In the genomic region with DNA sequence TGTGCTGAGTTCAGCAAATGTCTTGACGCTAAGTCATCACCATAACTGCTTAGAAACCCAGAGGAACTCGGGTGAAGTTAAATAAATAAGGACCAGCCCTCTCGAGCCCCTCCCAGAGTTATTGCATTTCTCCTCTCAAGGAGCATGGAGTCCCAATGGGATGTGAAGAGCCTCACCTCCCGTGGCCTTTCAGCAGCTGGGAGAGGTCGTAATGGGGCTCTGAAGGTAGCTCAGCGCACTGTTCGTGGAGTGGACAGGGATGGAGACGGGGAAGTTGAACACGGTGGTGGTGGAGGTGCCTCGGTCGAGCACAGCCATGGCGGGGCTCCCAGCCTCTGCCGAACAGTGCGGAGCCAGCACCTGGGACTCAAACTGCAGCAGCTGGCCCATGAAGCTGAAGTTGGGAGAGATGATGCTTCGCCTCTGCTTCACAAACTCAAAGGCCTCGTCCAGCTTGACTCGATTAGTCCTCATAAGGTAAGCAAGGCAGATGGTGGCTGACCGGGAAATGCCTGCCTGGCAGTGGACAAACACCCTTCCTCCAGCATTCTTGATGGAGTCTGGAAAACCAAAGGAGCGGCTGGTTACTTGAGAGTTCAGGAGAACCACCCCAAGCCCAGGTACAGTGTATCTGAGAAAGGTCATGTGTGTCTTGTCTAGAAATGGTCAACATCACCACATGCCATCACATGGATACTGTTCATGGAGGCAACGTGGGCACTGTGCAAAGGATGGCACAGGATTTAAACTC, we compare ENCODE assay signal across 8 cellular contexts. TPM values are rescaled to one million over a fixed set of nuclear protein-coding genes. Genes with fewer than 3 reads are reported as not detected.
DNase-seq lines count a peak whose midpoint lies in the region; ATAC-seq lines count a peak whose summit lies in the region.

No MANE protein-coding gene starts in this region.

- H3K27me3 ChIP-seq in aorta (ENCODE audit: control insufficient read depth in 1 of 2, insufficient read depth in 2 of 2, low read length in 1 of 2), result no peaks in the 10 kb centered on the region

- H3K36me3 ChIP-seq in mesodermal cell (ENCODE audit: control insufficient read depth, insufficient read depth, low read length), result peaks cover 27% of the 10 kb centered on the region
- peaks cover 6 to 15% of the 10 kb centered on the region in 2 donors for H3K36me3 ChIP-seq in aorta (ENCODE audit: control insufficient read depth in 1 of 2, insufficient read depth in 2 of 2, low read length in 1 of 2)

- H3K4me3 ChIP-seq in mesodermal cell (ENCODE audit: extremely low read depth, insufficient read depth, low read length, poor library complexity, severe bottlenecking) (peak overlapping the region; percentile 96), aorta (ENCODE audit: low read length in 2 of 2) (peak overlapping the region; percentile 78 to 100)

- peaks cover 79% of the 10 kb centered on the region for H3K4me1 Mint-ChIP-seq in stimulated activated naive CD8-positive, alpha-beta T cell treated with anti-CD3 and anti-CD28 coated beads, Interleukin-15, Interleukin-2, amounts not matched to agents 100 ng/mL and 50 ng/mL, for 24 hours (ENCODE audit: low read depth)

- 91 to 98% methylated on average over 12 to 14 of the region's 20 CpGs for WGBS in mesodermal cell (ENCODE audit: insufficient coverage in 2 of 2), 2 experiments
- WGBS in aorta, 2 donors, result 4 to 6% methylated on average over 20 of the region's 20 CpGs

- peak overlapping the region; percentile 99 for H3K27ac ChIP-seq in cingulate gyrus (ENCODE audit: low read depth, low read length)
- H3K27ac ChIP-seq in mesodermal cell (ENCODE audit: low read depth, low read length, severe bottlenecking), result no peak overlapping the region
- peak overlapping the region; percentile 83 to 100 for H3K27ac ChIP-seq in aorta (ENCODE audit: low read depth in 1 of 2, low read length in 2 of 2)

- DNase-seq in stimulated activated naive CD8-positive, alpha-beta T cell treated with anti-CD3 and anti-CD28 coated beads, Interleukin-15, Interleukin-2, amounts not matched to agents 100 U/mL and 50 U/mL, for 24 hours, result no peak
- DNase-seq in aorta (peak; percentile 71 to 88), NOMO-1 (lab: John Stamatoyannopoulos, UW; ENCODE audit: unreplicated experiment in 2 of 2) (no peak), head of caudate nucleus (no peak)

- ATAC-seq in stimulated activated naive CD8-positive, alpha-beta T cell treated with anti-CD3 and anti-CD28 coated beads, Interleukin-15, Interleukin-2, amounts not matched to agents 100 U/mL and 50 U/mL, for 24 hours, result no peak
- ATAC-seq in aorta (ENCODE audit: low FRiP score), result no peak
- ATAC-seq in HG03175 (IDR thresholded peaks at IDR 0.05; ENCODE audit: unreplicated experiment), result no peak

- H3K4me1 ChIP-seq in mesodermal cell (ENCODE audit: control insufficient read depth, insufficient read depth, low read length, poor library complexity, severe bottlenecking), result peaks cover 28% of the 10 kb centered on the region
- no peaks in the 10 kb centered on the region for H3K4me1 ChIP-seq in aorta (ENCODE audit: control insufficient read depth in 1 of 2, insufficient read depth in 2 of 2, low read length in 2 of 2)

- H3K9me3 ChIP-seq in mesodermal cell (ENCODE audit: control insufficient read depth, low read length) (no peaks in the 10 kb centered on the region), aorta (ENCODE audit: control insufficient read depth, low read length) (no peaks in the 10 kb centered on the region)

- peak overlapping the region; percentile 86 for H3K4me3 Mint-ChIP-seq in stimulated activated naive CD8-positive, alpha-beta T cell treated with anti-CD3 and anti-CD28 coated beads, Interleukin-15, Interleukin-2, amounts not matched to agents 100 ng/mL and 50 ng/mL, for 24 hours

- peak overlapping the region; percentile 68 for H3K27ac Mint-ChIP-seq in stimulated activated naive CD8-positive, alpha-beta T cell treated with anti-CD3 and anti-CD28 coated beads, Interleukin-15, Interleukin-2, amounts not matched to agents 100 ng/mL and 50 ng/mL, for 24 hours

- no peaks in the 10 kb centered on the region for H3K27me3 Mint-ChIP-seq in stimulated activated naive CD8-positive, alpha-beta T cell treated with anti-CD3 and anti-CD28 coated beads, Interleukin-15, Interleukin-2, amounts not matched to agents 100 ng/mL and 50 ng/mL, for 24 hours

- intact Hi-C loops in aorta (cut with DNase I) (loop anchor here in 1 of 2 donors (2.0 kb wide), 1 partner anchor 164 kb away; no protein-coding TSS in a partner anchor), head of caudate nucleus (cut with DNase I) (no loop called here)

- no peaks in the 10 kb centered on the region for H3K9me3 Mint-ChIP-seq in stimulated activated naive CD8-positive, alpha-beta T cell treated with anti-CD3 and anti-CD28 coated beads, Interleukin-15, Interleukin-2, amounts not matched to agents 100 ng/mL and 50 ng/mL, for 24 hours

- H3K36me3 Mint-ChIP-seq in stimulated activated naive CD8-positive, alpha-beta T cell treated with anti-CD3 and anti-CD28 coated beads, Interleukin-15, Interleukin-2, amounts not matched to agents 100 ng/mL and 50 ng/mL, for 24 hours (ENCODE audit: low read depth), result peaks cover 29% of the 10 kb centered on the region

RNA-seq across cellular contexts. Expression of a gene that starts 2.2 kb away (rescaled TPM):
- 46.7 TPM for polyA plus RNA-seq in mesodermal cell (2013, experiment 1 of 2)
- polyA plus RNA-seq in mesodermal cell (2013, experiment 2 of 2), result 41.2 TPM
- 1,000 to 10,000 TPM in 1 of 2 donors, 100 to 1,000 TPM in 1; 293 to 1,994 TPM for total RNA-seq in aorta
- 100 to 1,000 TPM; 178 to 515 TPM for polyA plus RNA-seq in aorta

Comparison
In these comparisons a context has a peak if more than half of its experiments do, and no peak if none do; other contexts are left out.
1. DNase-seq: peak in aorta (2 of 2); none in stimulated activated naive CD8-positive, alpha-beta T cell treated with anti-CD3 and anti-CD28 coated beads, Interleukin-15, Interleukin-2, amounts not matched to agents 100 U/mL and 50 U/mL, for 24 hours (single experiment), NOMO-1 (0 of 2) and head of caudate nucleus (0 of 42).